In genomic region chr6:63580704-63580961, GRCh38 we compare ENCODE assay signal across 32 cellular contexts.
"Had no signal": no experiment of that assay in that cellular context is flagged by ENCODE, and none has a peak within 500 bp of the region (broad histone marks: within the 10 kb centered on the region; RNA-seq: fewer than 3 reads in every experiment).

No MANE protein-coding gene starts in this region.

- H3K4me3 Mint-ChIP-seq: activated B cell treated with CpG ODN at 0.5 μM for 24 hours; activated CD8-positive, alpha-beta T cell treated with anti-CD3 and anti-CD28 coated beads for 36 hours; activated naive CD8-positive, alpha-beta T cell; activated T-cell treated with anti-CD3 and anti-CD28 coated beads, Interleukin-2, amount 50 U/mL, for 4 hours; activated T-helper 17 cell treated with anti-CD3 and anti-CD28 coated beads, Interleukin-2, amount 50 U/mL, for 72 hours; effector memory CD8-positive, alpha-beta T cell; T-helper 17 cell; T-helper 2 cell treated with Interferon-gamma antibody and Interleukin-4, amounts not matched to agents 5 μg/mL and 100 μg/mL, for 36 hours had no signal

- DNase-seq: activated B cell treated with CpG ODN at 0.5 μM for 24 hours; activated CD4-positive, alpha-beta T cell treated with anti-CD3 and anti-CD28 coated beads for 48 hours; activated CD4-positive, alpha-beta T cell treated with anti-CD3 and anti-CD28 coated beads, Interleukin-2, amount 50 U/mL, for 1 hour; activated CD4-positive, alpha-beta T cell treated with anti-CD3 and anti-CD28 coated beads, Interleukin-2, amount 50 U/mL, for 48 hours; activated CD8-positive, alpha-beta memory T cell treated with anti-CD3 and anti-CD28 coated beads for 24 hours; activated CD8-positive, alpha-beta T cell treated with anti-CD3 and anti-CD28 coated beads for 36 hours; activated effector memory CD4-positive, alpha-beta T cell treated with Interleukin-2 at 50 U/mL for 16 hours; activated gamma-delta T cell treated with Interleukin-2 at 50 U/mL for 16 hours; activated naive CD4-positive, alpha-beta T cell treated with anti-CD3 and anti-CD28 coated beads, Interleukin-2, amount 50 U/mL, for 16 hours; activated naive CD4-positive, alpha-beta T cell treated with Interleukin-2 at 50 U/mL for 16 hours; activated T-cell treated with anti-CD3 and anti-CD28 coated beads, Interleukin-2, amount 50 U/mL, for 4 hours; amniotic stem cell; anterior cingulate cortex; body of pancreas; caudate nucleus; cortex of kidney; dermis blood vessel endothelial cell; effector CD4-positive, alpha-beta T cell; effector memory CD8-positive, alpha-beta T cell; erythroblast; foreskin keratinocyte; gastrocnemius medialis; T-helper 1 cell; T-helper 17 cell; T1000; WERI-Rb-1 had no signal

- H3K9me3 ChIP-seq: body of pancreas, esophagus muscularis mucosa, gastrocnemius medialis had no signal

- H3K9me3 Mint-ChIP-seq: activated B cell treated with CpG ODN at 0.5 μM for 24 hours; activated CD8-positive, alpha-beta T cell treated with anti-CD3 and anti-CD28 coated beads for 36 hours; activated T-cell treated with anti-CD3 and anti-CD28 coated beads, Interleukin-2, amount 50 U/mL, for 4 hours; activated T-helper 17 cell treated with anti-CD3 and anti-CD28 coated beads, Interleukin-2, amount 50 U/mL, for 72 hours; effector memory CD8-positive, alpha-beta T cell; T-helper 2 cell treated with Interferon-gamma antibody and Interleukin-4, amounts not matched to agents 5 μg/mL and 100 μg/mL, for 36 hours had no signal

- H3K27ac Mint-ChIP-seq: activated B cell treated with CpG ODN at 0.5 μM for 24 hours; activated CD8-positive, alpha-beta T cell treated with anti-CD3 and anti-CD28 coated beads for 36 hours; activated naive CD8-positive, alpha-beta T cell; activated T-helper 17 cell treated with anti-CD3 and anti-CD28 coated beads, Interleukin-2, amount 50 U/mL, for 72 hours; effector memory CD8-positive, alpha-beta T cell; T-helper 17 cell; T-helper 2 cell treated with Interferon-gamma antibody and Interleukin-4, amounts not matched to agents 5 μg/mL and 100 μg/mL, for 36 hours had no signal

- H3K27ac ChIP-seq: body of pancreas, esophagus muscularis mucosa, foreskin keratinocyte, gastrocnemius medialis, WERI-Rb-1 had no signal

- H3K27me3 Mint-ChIP-seq: activated B cell treated with CpG ODN at 0.5 μM for 24 hours; activated CD8-positive, alpha-beta T cell treated with anti-CD3 and anti-CD28 coated beads for 36 hours; activated naive CD8-positive, alpha-beta T cell; activated T-helper 17 cell treated with anti-CD3 and anti-CD28 coated beads, Interleukin-2, amount 50 U/mL, for 72 hours; effector memory CD8-positive, alpha-beta T cell had no signal

- FAIRE-seq: colon had no signal

- H3K27me3 ChIP-seq: body of pancreas, esophagus muscularis mucosa, foreskin keratinocyte, gastrocnemius medialis had no signal

- ATAC-seq: activated CD4-positive, CD25-positive, alpha-beta regulatory T cell treated with anti-CD3 and anti-CD28 coated beads, Interleukin-2, amount 50 U/mL, for 24 hours; activated CD8-positive, alpha-beta T cell treated with anti-CD3 and anti-CD28 coated beads for 36 hours; activated T-cell treated with anti-CD3 and anti-CD28 coated beads, Interleukin-2, amount 50 U/mL, for 4 hours; activated T-helper 17 cell treated with anti-CD3 and anti-CD28 coated beads, Interleukin-2, amount 50 U/mL, for 72 hours; body of pancreas; effector memory CD8-positive, alpha-beta T cell; foreskin keratinocyte; gastrocnemius medialis; T-helper 17 cell had no signal

- H3K4me3 ChIP-seq: body of pancreas, esophagus muscularis mucosa, gastrocnemius medialis had no signal
